8 cellular contexts compared by ENCODE assay signal in genomic region chr14:93332032-93332852, GRCh38. TPM values are rescaled to one million over a fixed set of nuclear protein-coding genes. Genes with fewer than 3 reads are reported as not detected.
A peak's percentile ranks its signal among the peaks of the same experiment; 100 is the strongest.
DNase-seq lines count a peak whose midpoint lies in the region; ATAC-seq and TF ChIP-seq lines count a peak whose summit lies in the region.

No MANE protein-coding gene starts in this region.

- peak overlapping the region; percentile 85 for H3K9ac ChIP-seq in neural cell (ENCODE audit: low read length)

- peaks cover 49% of the 10 kb centered on the region for H3K79me2 ChIP-seq in neural cell (replicated peaks; ENCODE audit: insufficient read depth, low read length)

- POLR2A ChIA-PET in activated CD4-positive, alpha-beta T cell treated with anti-CD3 and anti-CD28 coated beads for 36 hours (lab: Charles Lee): no interaction called here

- no peak for TF ChIP-seq RAD21 in neural cell (conservative IDR thresholded peaks at IDR 0.05)

- H3K4me3 ChIP-seq in fibroblast of villous mesenchyme (ENCODE audit: low read depth, low read length) (peak overlapping the region; percentile 79), neural cell (ENCODE audit: low read length) (peak overlapping the region; percentile 87), tibial nerve (peak overlapping the region; percentile 74 to 89 (median 82))

- intact Hi-C loops in activated CD4-positive, alpha-beta T cell treated with anti-CD3 and anti-CD28 coated beads for 36 hours (cut with DNase I, micrococcal nuclease): loop anchor here (2.0 to 10.0 kb wide), 7 partner anchors 147 to 1823 kb away; partner anchors contain the start of genes DDX24 (in 1 of the 2), DICER1 (in 1 of the 2), GOLGA5 (in 1 of the 2) and IFI27L1 (in 1 of the 2)

- peak; percentile 38 for ATAC-seq in activated CD4-positive, alpha-beta T cell treated with anti-CD3 and anti-CD28 coated beads for 36 hours
- ATAC-seq in activated T-cell treated with anti-CD3 and anti-CD28 coated beads, Interleukin-2, amount 50 U/mL, for 4 hours: peak; percentile 51 to 55

- peak overlapping the region; percentile 86 for H3K27ac Mint-ChIP-seq in activated CD4-positive, alpha-beta T cell treated with anti-CD3 and anti-CD28 coated beads for 36 hours
- H3K27ac Mint-ChIP-seq in HFFc6: peak overlapping the region; percentile 97

- peak overlapping the region; percentile 85 for H3K4me2 ChIP-seq in neural cell (ENCODE audit: low read length)

- TF ChIP-seq POLR2A in tibial nerve (IDR thresholded peaks at IDR 0.05): no peak

- no peaks in the 10 kb centered on the region for H3K9me3 Mint-ChIP-seq in activated CD4-positive, alpha-beta T cell treated with anti-CD3 and anti-CD28 coated beads for 36 hours (ENCODE audit: low read depth)
- no peaks in the 10 kb centered on the region for H3K9me3 Mint-ChIP-seq in HFFc6
- H3K9me3 Mint-ChIP-seq in activated T-cell treated with anti-CD3 and anti-CD28 coated beads, Interleukin-2, amount 50 U/mL, for 4 hours: no peaks in the 10 kb centered on the region

- H3K9me3 ChIP-seq in neural cell (ENCODE audit: low read length) (no peaks in the 10 kb centered on the region), tibial nerve (peaks cover 0 to 2% (median 0%) of the 10 kb centered on the region in 4 donors)

- TF ChIP-seq EP300 in neural cell (conservative IDR thresholded peaks at IDR 0.05; ENCODE audit: poor library complexity, severe bottlenecking): no peak
- TF ChIP-seq EP300 in tibial nerve (IDR thresholded peaks at IDR 0.05): peak in 1 of 2 donors; percentile 15

- H3K36me3 ChIP-seq in neural cell (ENCODE audit: insufficient read depth, low read length): no peaks in the 10 kb centered on the region
- H3K36me3 ChIP-seq in tibial nerve: peaks cover 0 to 4% (median 0%) of the 10 kb centered on the region in 3 donors

- H2AFZ ChIP-seq in neural cell (ENCODE audit: low read depth, low read length): peak overlapping the region; percentile 40

- no peaks in the 10 kb centered on the region for H3K27me3 Mint-ChIP-seq in activated CD4-positive, alpha-beta T cell treated with anti-CD3 and anti-CD28 coated beads for 36 hours
- H3K27me3 Mint-ChIP-seq in HFFc6 (ENCODE audit: insufficient read depth): no peaks in the 10 kb centered on the region
- H3K27me3 Mint-ChIP-seq in activated T-cell treated with anti-CD3 and anti-CD28 coated beads, Interleukin-2, amount 50 U/mL, for 4 hours (ENCODE audit: low read depth): no peaks in the 10 kb centered on the region

- H3K36me3 Mint-ChIP-seq in activated CD4-positive, alpha-beta T cell treated with anti-CD3 and anti-CD28 coated beads for 36 hours (ENCODE audit: low read depth): no peaks in the 10 kb centered on the region
- no peaks in the 10 kb centered on the region; the same call in 1 of the 2 replicates for H3K36me3 Mint-ChIP-seq in HFFc6 (ENCODE audit: low read depth)
- H3K36me3 Mint-ChIP-seq in activated T-cell treated with anti-CD3 and anti-CD28 coated beads, Interleukin-2, amount 50 U/mL, for 4 hours (ENCODE audit: insufficient read depth): no peaks in the 10 kb centered on the region

- no peaks in the 10 kb centered on the region for H3K9me2 ChIP-seq in neural cell (ENCODE audit: insufficient read depth, low read length)

- H3K27ac ChIP-seq in neural cell (ENCODE audit: low read length): peak overlapping the region; percentile 84
- H3K27ac ChIP-seq in tibial nerve: peak overlapping the region; percentile 86 to 97 (median 90)

- H4K20me1 ChIP-seq in neural cell (ENCODE audit: insufficient read depth): no peaks in the 10 kb centered on the region

- no peaks in the 10 kb centered on the region for H3F3A ChIP-seq in neural cell (ENCODE audit: insufficient read depth, low read length, poor library complexity, severe bottlenecking)

- WGBS in tibial nerve, 2 donors: 1 to 2% methylated on average over 21 to 70 of the region's 72 CpGs

- H3K4me1 ChIP-seq in tibial nerve: peaks cover 0 to 39% (median 26%) of the 10 kb centered on the region in 4 donors

- peak; percentile 54 for DNase-seq in activated CD4-positive, alpha-beta T cell treated with anti-CD3 and anti-CD28 coated beads for 36 hours
- DNase-seq in activated CD4-positive, alpha-beta T cell treated with anti-CD3 and anti-CD28 coated beads for 1 hour: no peak
- peak; percentile 9 for DNase-seq in HFFc6
- peak; percentile 72 for DNase-seq in NAMALWA (ENCODE audit: low spot score)
- peak; percentile 12 for DNase-seq in activated T-cell treated with anti-CD3 and anti-CD28 coated beads, Interleukin-2, amount 50 U/mL, for 4 hours
- DNase-seq in fibroblast of villous mesenchyme (ENCODE audit: low read depth): peak; percentile 61
- DNase-seq in tibial nerve (ENCODE audit: low spot score in 2 of 2): peak in 1 of 2 donors; percentile 14

- no peak; the same call in 1 of the 2 replicates for TF ChIP-seq CTCF in HFFc6 (IDR thresholded peaks at IDR 0.05)
- TF ChIP-seq CTCF in fibroblast of villous mesenchyme (IDR thresholded peaks at IDR 0.05; ENCODE audit: insufficient read depth, low read depth, low read length): no peak
- no peak for TF ChIP-seq CTCF in neural cell (IDR thresholded peaks at IDR 0.05; ENCODE audit: poor library complexity, severe bottlenecking)
- no peak for TF ChIP-seq CTCF in tibial nerve (IDR thresholded peaks at IDR 0.05)

- H3K27me3 ChIP-seq in neural cell (ENCODE audit: insufficient read depth, low read depth, low read length) (no peaks in the 10 kb centered on the region), tibial nerve (no peaks in the 10 kb centered on the region)

- CTCF ChIA-PET in activated CD4-positive, alpha-beta T cell treated with anti-CD3 and anti-CD28 coated beads for 36 hours (lab: Charles Lee): no interaction called here

- H3K4me3 Mint-ChIP-seq in activated CD4-positive, alpha-beta T cell treated with anti-CD3 and anti-CD28 coated beads for 36 hours: peak overlapping the region; percentile 90
- peak overlapping the region; percentile 96 for H3K4me3 Mint-ChIP-seq in HFFc6
- H3K4me3 Mint-ChIP-seq in activated T-cell treated with anti-CD3 and anti-CD28 coated beads, Interleukin-2, amount 50 U/mL, for 4 hours: peak overlapping the region; percentile 93

- H3K4me1 Mint-ChIP-seq in activated CD4-positive, alpha-beta T cell treated with anti-CD3 and anti-CD28 coated beads for 36 hours: peaks cover 53% of the 10 kb centered on the region
- peaks cover 41% of the 10 kb centered on the region for H3K4me1 Mint-ChIP-seq in HFFc6 (ENCODE audit: low read depth)
- H3K4me1 Mint-ChIP-seq in activated T-cell treated with anti-CD3 and anti-CD28 coated beads, Interleukin-2, amount 50 U/mL, for 4 hours (ENCODE audit: low read depth): peaks cover 53% of the 10 kb centered on the region

TF ChIP-seq in neural cell, 6 proteins besides CTCF, POLR2A, EP300 and RAD21:
- TF ChIP-seq TAF1 (IDR thresholded peaks at IDR 0.05; ENCODE audit: low read depth) (no peak), POLR2AphosphoS5 (IDR thresholded peaks at IDR 0.05) (peak; percentile 3)

RNA-seq across cellular contexts. Expression of gene BTBD7, which starts 0.6 kb away (rescaled TPM):
- 1 to 10 TPM; 6.5 to 9.5 TPM for total RNA-seq in activated CD4-positive, alpha-beta T cell treated with anti-CD3 and anti-CD28 coated beads for 36 hours
- 10 to 100 TPM; 36.8 to 45.6 (median 40.0) TPM for total RNA-seq in HFFc6 (2021; fragmentation: NEBNext Ultra II Directional; extraction: Animal tissue kit (Norgen Biotek cat#: 25700))
- total RNA-seq in activated T-cell treated with anti-CD3 and anti-CD28 coated beads, Interleukin-2, amount 50 U/mL, for 4 hours: 10 to 100 TPM; 14.9 to 20.3 (median 17.8) TPM
- 29.0 and 35.4 TPM in 2 replicates for total RNA-seq in fibroblast of villous mesenchyme
- polyA plus RNA-seq in neural cell: 11.4 and 11.5 TPM in 2 replicates
- 56.4 and 60.1 TPM in 2 replicates for polyA minus RNA-seq in neural cell
- total RNA-seq in tibial nerve: 10 to 100 TPM; 20.1 to 27.8 (median 23.2) TPM

RNA-seq across cellular contexts. Expression of gene COX8C, which starts 14.7 kb away (rescaled TPM):
- total RNA-seq in activated CD4-positive, alpha-beta T cell treated with anti-CD3 and anti-CD28 coated beads for 36 hours: not detected
- total RNA-seq in HFFc6 (2021; fragmentation: NEBNext Ultra II Directional; extraction: Animal tissue kit (Norgen Biotek cat#: 25700)): not detected
- total RNA-seq in activated T-cell treated with anti-CD3 and anti-CD28 coated beads, Interleukin-2, amount 50 U/mL, for 4 hours: not detected
- total RNA-seq in fibroblast of villous mesenchyme (not detected in 2 replicates), tibial nerve (not detected)
- not detected in 2 replicates for polyA plus RNA-seq in neural cell
- not detected in 2 replicates for polyA minus RNA-seq in neural cell
